In genomic region chr18:37946324-37946723, GRCh38 we compare ENCODE assay signal across 21 cellular contexts.
"Had no signal": no experiment of that assay in that cellular context is flagged by ENCODE, and none has a peak within 500 bp of the region (broad histone marks: within the 10 kb centered on the region; RNA-seq: fewer than 3 reads in every experiment).

No MANE protein-coding gene starts in this region.

- H3K27me3 Mint-ChIP-seq: activated naive CD8-positive, alpha-beta T cell treated with anti-CD3 and anti-CD28 coated beads, Interleukin-2, amount 10 ng/mL, durations not matched to agents 7 days and 5 days had no signal

- H3K4me3 Mint-ChIP-seq: activated CD8-positive, alpha-beta T cell treated with anti-CD3 and anti-CD28 coated beads, Interleukin-2, amount 10 ng/mL, durations not matched to agents 7 days and 5 days; activated naive CD8-positive, alpha-beta T cell treated with anti-CD3 and anti-CD28 coated beads, Interleukin-2, amount 10 ng/mL, durations not matched to agents 7 days and 5 days; T-helper 1 cell treated with Interleukin-12 subunit alpha and Interleukin-12 subunit beta and Interleukin-4 antibody, amounts not matched to agents 30 μg/mL and 1 μg/mL, for 36 hours; WTC11 had no signal

- H3K4me1 Mint-ChIP-seq: activated naive CD8-positive, alpha-beta T cell treated with anti-CD3 and anti-CD28 coated beads, Interleukin-2, amount 10 ng/mL, durations not matched to agents 7 days and 5 days; WTC11 had no signal

- H3K36me3 Mint-ChIP-seq: activated naive CD8-positive, alpha-beta T cell treated with anti-CD3 and anti-CD28 coated beads, Interleukin-2, amount 10 ng/mL, durations not matched to agents 7 days and 5 days; WTC11 had no signal

- ATAC-seq: activated CD8-positive, alpha-beta T cell treated with anti-CD3 and anti-CD28 coated beads, Interleukin-2, amount 10 ng/mL, durations not matched to agents 7 days and 5 days; SK-N-SH treated with all-trans-retinoic acid at 6 μM for 48 hours; WTC11 had no signal

- DNase-seq: activated CD4-positive, alpha-beta T cell treated with anti-CD3 and anti-CD28 coated beads for 48 hours; activated CD4-positive, alpha-beta T cell treated with anti-CD3 and anti-CD28 coated beads, Interleukin-2, amount 50 U/mL, for 4 hours; activated CD4-positive, CD25-positive, alpha-beta regulatory T cell treated with anti-CD3 and anti-CD28 coated beads, Interleukin-2, amount 50 U/mL, for 72 hours; activated CD8-positive, alpha-beta memory T cell treated with anti-CD3 and anti-CD28 coated beads, Interleukin-2, amount 50 U/mL, for 48 hours; activated CD8-positive, alpha-beta T cell treated with anti-CD3 and anti-CD28 coated beads, Interleukin-2, amount 10 ng/mL, durations not matched to agents 7 days and 5 days; activated naive CD4-positive, alpha-beta T cell treated with anti-CD3 and anti-CD28 coated beads, Interleukin-2, amount 50 U/mL, for 16 hours; activated naive CD8-positive, alpha-beta T cell treated with anti-CD3 and anti-CD28 coated beads, Interleukin-2, amount 10 ng/mL, durations not matched to agents 7 days and 5 days; activated T-cell treated with anti-CD3 and anti-CD28 coated beads, Interleukin-2, amount 50 U/mL, for 1 hour; adrenal gland; anterior cingulate cortex; cerebellar nuclear complex; KG1; NCI-H1092; NCI-H1436 treated with DMSO at 0.1 percent for 48 hours; NCI-H2081 treated with DMSO at 0.1 percent for 48 hours; NCI-H526; Peyer's patch; Right ventricle myocardium superior had no signal

- H3K9me3 Mint-ChIP-seq: WTC11 had no signal

- H3K27ac Mint-ChIP-seq: activated CD8-positive, alpha-beta T cell treated with anti-CD3 and anti-CD28 coated beads, Interleukin-2, amount 10 ng/mL, durations not matched to agents 7 days and 5 days; activated naive CD8-positive, alpha-beta T cell treated with anti-CD3 and anti-CD28 coated beads, Interleukin-2, amount 10 ng/mL, durations not matched to agents 7 days and 5 days; T-helper 1 cell treated with Interleukin-12 subunit alpha and Interleukin-12 subunit beta and Interleukin-4 antibody, amounts not matched to agents 30 μg/mL and 1 μg/mL, for 36 hours; WTC11 had no signal
